Comparison of ENCODE assay signal across 13 cellular contexts in the genomic region with DNA sequence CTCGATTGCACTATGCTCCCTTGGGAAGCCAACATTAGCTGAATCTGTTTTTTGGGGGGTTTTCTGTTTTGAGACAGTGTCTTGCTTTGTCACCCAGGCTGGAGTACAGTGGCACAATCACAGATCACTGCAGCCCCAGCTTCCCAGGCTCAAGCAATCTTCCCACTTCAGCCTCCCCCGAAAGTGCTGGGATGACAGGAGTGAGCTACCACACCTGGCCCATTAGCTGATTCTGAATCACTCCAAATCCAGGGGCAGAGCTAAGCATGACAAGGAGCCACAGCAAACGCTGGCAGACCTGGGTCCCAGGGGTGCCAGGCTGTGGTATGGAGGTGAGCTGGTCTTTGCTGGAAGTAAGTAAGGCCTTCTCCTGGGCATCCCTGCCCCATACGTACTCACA. TPM values are rescaled to one million over a fixed set of nuclear protein-coding genes. Genes with fewer than 3 reads are reported as not detected.
DNase-seq lines count a peak whose midpoint lies in the region; ATAC-seq and TF ChIP-seq lines count a peak whose summit lies in the region.
"Had no signal": no experiment of that assay in that cellular context is flagged by ENCODE, and none has a peak within 500 bp of the region (broad histone marks: within the 10 kb centered on the region; RNA-seq: fewer than 3 reads in every experiment).

No MANE protein-coding gene starts in this region.

- H3K27ac Mint-ChIP-seq in CD4-positive, CD25-positive, alpha-beta regulatory T cell, result peak overlapping the region in 2 of 3 donors; percentile 24 to 51
- H3K27ac Mint-ChIP-seq in stimulated activated effector memory CD8-positive, alpha-beta T cell treated with anti-CD3 and anti-CD28 coated beads, Interleukin-12 subunit alpha, Interleukin-12 subunit beta, amount 100 ng/mL, for 72 hours, result peak overlapping the region; percentile 87
- H3K27ac Mint-ChIP-seq: GM23338, HFFc6 had no signal

- H3K9me3 Mint-ChIP-seq in CD4-positive, CD25-positive, alpha-beta regulatory T cell, result no peaks in the 10 kb centered on the region
- no peaks in the 10 kb centered on the region for H3K9me3 Mint-ChIP-seq in stimulated activated effector memory CD8-positive, alpha-beta T cell treated with anti-CD3 and anti-CD28 coated beads, Interleukin-12 subunit alpha, Interleukin-12 subunit beta, amount 100 ng/mL, for 72 hours
- H3K9me3 Mint-ChIP-seq: CD14-positive monocyte; CD4-positive, alpha-beta memory T cell; GM23338; HFFc6 had no signal

- no peaks in the 10 kb centered on the region for H3K9me3 ChIP-seq in CD4-positive, CD25-positive, alpha-beta regulatory T cell (ENCODE audit: control insufficient read depth in 2 of 2, low read length in 2 of 2)
- H3K9me3 ChIP-seq in lower lobe of right lung (no peaks in the 10 kb centered on the region), vagina (no peaks in the 10 kb centered on the region), heart right ventricle (no peaks in the 10 kb centered on the region)
- H3K9me3 ChIP-seq: Caco-2, HAP-1 had no signal

- no peaks in the 10 kb centered on the region for H3K27me3 ChIP-seq in CD4-positive, CD25-positive, alpha-beta regulatory T cell (ENCODE audit: control insufficient read depth, insufficient read depth, low read length)
- H3K27me3 ChIP-seq in lower lobe of right lung (ENCODE audit: low read depth), result no peaks in the 10 kb centered on the region
- no peaks in the 10 kb centered on the region for H3K27me3 ChIP-seq in vagina
- H3K27me3 ChIP-seq in heart right ventricle, result no peaks in the 10 kb centered on the region

- H3K36me3 Mint-ChIP-seq in CD4-positive, CD25-positive, alpha-beta regulatory T cell, result peaks cover 3% of the 10 kb centered on the region
- no peaks in the 10 kb centered on the region for H3K36me3 Mint-ChIP-seq in stimulated activated effector memory CD8-positive, alpha-beta T cell treated with anti-CD3 and anti-CD28 coated beads, Interleukin-12 subunit alpha, Interleukin-12 subunit beta, amount 100 ng/mL, for 72 hours
- H3K36me3 Mint-ChIP-seq: CD4-positive, alpha-beta memory T cell had no signal

- no peak for ATAC-seq in CD4-positive, CD25-positive, alpha-beta regulatory T cell (ENCODE audit: low read depth in 2 of 2)
- ATAC-seq in lower lobe of right lung (no peak), GM18907 (IDR thresholded peaks at IDR 0.05; ENCODE audit: unreplicated experiment) (no peak), heart right ventricle (no peak)
- ATAC-seq in stimulated activated effector memory CD8-positive, alpha-beta T cell treated with anti-CD3 and anti-CD28 coated beads, Interleukin-12 subunit alpha, Interleukin-12 subunit beta, amount 100 ng/mL, for 72 hours, result no peak
- ATAC-seq: GM23338 had no signal

- intact Hi-C loops in lower lobe of right lung (cut with DNase I) (no loop called here), vagina (cut with DNase I) (no loop called here), heart right ventricle (cut with DNase I) (no loop called here)

- no peak for TF ChIP-seq POLR2A in vagina (IDR thresholded peaks at IDR 0.05)

- H3K4me3 ChIP-seq in CD4-positive, CD25-positive, alpha-beta regulatory T cell (ENCODE audit: low read depth, low read length), result no peak overlapping the region
- H3K4me3 ChIP-seq in lower lobe of right lung (no peak overlapping the region), vagina (no peak overlapping the region), heart right ventricle (no peak overlapping the region)
- H3K4me3 ChIP-seq: GM23338, HAP-1 had no signal

- no peak for DNase-seq in CD4-positive, CD25-positive, alpha-beta regulatory T cell
- no peak for DNase-seq in lower lobe of right lung
- DNase-seq in stimulated activated effector memory CD8-positive, alpha-beta T cell treated with anti-CD3 and anti-CD28 coated beads, Interleukin-12 subunit alpha, Interleukin-12 subunit beta, amount 100 ng/mL, for 72 hours (ENCODE audit: low spot score in 2 of 2), result no peak
- no peak for DNase-seq in vagina (ENCODE audit: extremely low spot score in 2 of 2)
- no peak for DNase-seq in heart right ventricle
- DNase-seq: Caco-2; CD4-positive, alpha-beta memory T cell; DMS153; HFFc6 had no signal

- H3K4me1 ChIP-seq in CD4-positive, CD25-positive, alpha-beta regulatory T cell (ENCODE audit: control insufficient read depth, insufficient read depth, low read length, poor library complexity, severe bottlenecking), result no peaks in the 10 kb centered on the region
- H3K4me1 ChIP-seq in lower lobe of right lung, result peaks cover 21% of the 10 kb centered on the region
- H3K4me1 ChIP-seq in vagina, result peaks cover 4% of the 10 kb centered on the region
- H3K4me1 ChIP-seq in heart right ventricle, result peaks cover 0 to 28% (median 15%) of the 10 kb centered on the region in 9 donors
- H3K4me1 ChIP-seq: Caco-2, HAP-1 had no signal

- H3K27me3 Mint-ChIP-seq in CD4-positive, CD25-positive, alpha-beta regulatory T cell, result no peaks in the 10 kb centered on the region
- H3K27me3 Mint-ChIP-seq: CD4-positive, alpha-beta memory T cell had no signal

- no peak overlapping the region for H3K4me3 Mint-ChIP-seq in CD4-positive, CD25-positive, alpha-beta regulatory T cell
- H3K4me3 Mint-ChIP-seq in stimulated activated effector memory CD8-positive, alpha-beta T cell treated with anti-CD3 and anti-CD28 coated beads, Interleukin-12 subunit alpha, Interleukin-12 subunit beta, amount 100 ng/mL, for 72 hours, result no peak overlapping the region
- H3K4me3 Mint-ChIP-seq: CD14-positive monocyte; CD4-positive, alpha-beta memory T cell; GM23338; HFFc6 had no signal

- H3K36me3 ChIP-seq in CD4-positive, CD25-positive, alpha-beta regulatory T cell (ENCODE audit: control insufficient read depth, insufficient read depth, low read length), result no peaks in the 10 kb centered on the region
- H3K36me3 ChIP-seq in lower lobe of right lung (no peaks in the 10 kb centered on the region), vagina (no peaks in the 10 kb centered on the region), heart right ventricle (no peaks in the 10 kb centered on the region)

- WGBS in heart right ventricle, 2 donors, result 86 to 92% methylated on average over 4 of the region's 4 CpGs

- TF ChIP-seq CTCF in lower lobe of right lung (IDR thresholded peaks at IDR 0.05) (no peak), vagina (IDR thresholded peaks at IDR 0.05) (no peak), heart right ventricle (IDR thresholded peaks at IDR 0.05) (no peak)

- no peak overlapping the region for H3K27ac ChIP-seq in CD4-positive, CD25-positive, alpha-beta regulatory T cell (ENCODE audit: insufficient read depth, low read length, poor library complexity, severe bottlenecking)
- H3K27ac ChIP-seq in lower lobe of right lung, result peak overlapping the region; percentile 75
- H3K27ac ChIP-seq in vagina, result no peak overlapping the region
- H3K27ac ChIP-seq in heart right ventricle, result no peak overlapping the region

- H3K4me1 Mint-ChIP-seq in CD4-positive, CD25-positive, alpha-beta regulatory T cell, result no peaks in the 10 kb centered on the region
- peaks cover 4% of the 10 kb centered on the region for H3K4me1 Mint-ChIP-seq in stimulated activated effector memory CD8-positive, alpha-beta T cell treated with anti-CD3 and anti-CD28 coated beads, Interleukin-12 subunit alpha, Interleukin-12 subunit beta, amount 100 ng/mL, for 72 hours
- H3K4me1 Mint-ChIP-seq: CD4-positive, alpha-beta memory T cell; GM23338 had no signal

RNA-seq across cellular contexts. Expression of a gene that starts 18.9 kb away (rescaled TPM):
- total RNA-seq in CD4-positive, CD25-positive, alpha-beta regulatory T cell, result 1.7 TPM
- 1 to 10 TPM; 1.3 to 3.2 (median 1.9) TPM for polyA plus RNA-seq in CD4-positive, CD25-positive, alpha-beta regulatory T cell
- total RNA-seq in lower lobe of right lung, result 2.7 TPM
- total RNA-seq in vagina, result 0.74 TPM
- 1 to 10 TPM in 5 of 10 donors, under 1 TPM in 5; 0.60 to 3.5 (median 1.1) TPM for total RNA-seq in heart right ventricle
- polyA plus RNA-seq in heart right ventricle, result 1 to 10 TPM in 1 of 2 donors, under 1 TPM in 1; 0.44 to 1.9 TPM
